Comparison of ENCODE assay signal across 2 cellular contexts in the genomic region with DNA sequence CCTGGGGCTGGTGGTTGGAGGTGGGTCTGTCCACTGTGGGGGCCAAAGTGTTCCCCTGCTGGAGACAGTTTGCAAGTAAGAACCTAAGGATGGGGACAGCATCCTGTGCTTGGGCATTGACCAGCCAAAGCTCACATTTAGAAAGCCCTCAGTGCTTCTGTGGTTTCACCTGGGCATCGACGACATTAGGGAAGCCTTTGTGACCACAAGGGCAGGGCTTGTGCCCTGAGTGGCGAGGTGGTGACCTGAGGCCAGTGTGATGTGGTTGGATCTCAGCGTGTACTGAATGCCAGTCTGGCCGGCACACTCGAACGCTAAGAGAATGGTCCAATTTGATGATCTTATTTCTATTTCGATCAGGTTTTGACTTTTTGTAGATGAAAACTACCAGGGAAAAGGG.
TF ChIP-seq lines count a peak whose summit lies in the region.

No MANE protein-coding gene starts in this region.

TF ChIP-seq in IMR-90, 13 proteins besides CTCF, POLR2A, EP300 and RAD21:
- TF ChIP-seq MAZ (IDR thresholded peaks at IDR 0.05; ENCODE audit: borderline replicate concordance, low read depth, low read length) (no peak), ELK1 (IDR thresholded peaks at IDR 0.05; ENCODE audit: borderline replicate concordance, low read depth, low read length) (no peak), RCOR1 (IDR thresholded peaks at IDR 0.05; ENCODE audit: insufficient replicate concordance, low read length) (no peak), CEBPB (IDR thresholded peaks at IDR 0.05; ENCODE audit: low read depth, low read length) (no peak), RFX5 (IDR thresholded peaks at IDR 0.05; ENCODE audit: low read depth, low read length) (no peak), MAFK (IDR thresholded peaks at IDR 0.05; ENCODE audit: low read depth, low read length) (no peak), NFE2L2 (IDR thresholded peaks at IDR 0.05; ENCODE audit: low read depth, low read length) (no peak), MXI1 (IDR thresholded peaks at IDR 0.05; ENCODE audit: borderline replicate concordance, low read depth, low read length) (no peak), SMC3 (IDR thresholded peaks at IDR 0.05; ENCODE audit: low read depth, low read length) (no peak), CHD1 (IDR thresholded peaks at IDR 0.05; ENCODE audit: low read depth, low read length) (no peak), FOS (IDR thresholded peaks at IDR 0.05; ENCODE audit: low read depth, low read length) (no peak), BHLHE40 (IDR thresholded peaks at IDR 0.05; ENCODE audit: low read depth, low read length) (no peak)
- TF ChIP-seq, protein P1, sequence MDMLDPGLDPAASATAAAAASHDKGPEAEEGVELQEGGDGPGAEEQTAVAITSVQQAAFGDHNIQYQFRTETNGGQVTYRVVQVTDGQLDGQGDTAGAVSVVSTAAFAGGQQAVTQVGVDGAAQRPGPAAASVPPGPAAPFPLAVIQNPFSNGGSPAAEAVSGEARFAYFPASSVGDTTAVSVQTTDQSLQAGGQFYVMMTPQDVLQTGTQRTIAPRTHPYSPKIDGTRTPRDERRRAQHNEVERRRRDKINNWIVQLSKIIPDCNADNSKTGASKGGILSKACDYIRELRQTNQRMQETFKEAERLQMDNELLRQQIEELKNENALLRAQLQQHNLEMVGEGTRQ (IDR thresholded peaks at IDR 0.05; ENCODE audit: low read depth, low read length) = no peak

TF ChIP-seq in H1, 55 proteins besides CTCF, POLR2A, EP300 and RAD21:
- TF ChIP-seq BRCA1 (IDR thresholded peaks at IDR 0.05; ENCODE audit: low read depth, low read length) (no peak), CTBP2 (IDR thresholded peaks at IDR 0.05; ENCODE audit: borderline replicate concordance, insufficient read depth, insufficient read length, low read length) (no peak), JUN (IDR thresholded peaks at IDR 0.05; ENCODE audit: low read depth, low read length) (no peak), SP2 (IDR thresholded peaks at IDR 0.05; ENCODE audit: low read length) (no peak), CHD1 (IDR thresholded peaks at IDR 0.05; ENCODE audit: low read depth, low read length) (no peak), YY1 (IDR thresholded peaks at IDR 0.05; ENCODE audit: low read depth, low read length) (no peak), KDM1A (IDR thresholded peaks at IDR 0.05; ENCODE audit: borderline replicate concordance, low read length) (no peak), SIX5 (IDR thresholded peaks at IDR 0.05; ENCODE audit: low read depth, low read length) (no peak), NRF1 (IDR thresholded peaks at IDR 0.05; ENCODE audit: low read depth, low read length) (no peak), SIN3A (conservative IDR thresholded peaks at IDR 0.05 in 1 of 2, IDR thresholded peaks at IDR 0.05 in 1 of 2; ENCODE audit: low read depth in 1 of 2, low read length in 2 of 2) (no peak), GABPA (IDR thresholded peaks at IDR 0.05; ENCODE audit: borderline replicate concordance, insufficient read depth, low read length) (no peak), SAP30 (IDR thresholded peaks at IDR 0.05; ENCODE audit: insufficient read depth, insufficient replicate concordance, low read length) (no peak), SRF (IDR thresholded peaks at IDR 0.05; ENCODE audit: low read depth, low read length) (no peak), TAF1 (IDR thresholded peaks at IDR 0.05; ENCODE audit: low read depth, low read length) (no peak), SIRT6 (IDR thresholded peaks at IDR 0.05; ENCODE audit: low read length) (no peak)
